In the genomic region with DNA sequence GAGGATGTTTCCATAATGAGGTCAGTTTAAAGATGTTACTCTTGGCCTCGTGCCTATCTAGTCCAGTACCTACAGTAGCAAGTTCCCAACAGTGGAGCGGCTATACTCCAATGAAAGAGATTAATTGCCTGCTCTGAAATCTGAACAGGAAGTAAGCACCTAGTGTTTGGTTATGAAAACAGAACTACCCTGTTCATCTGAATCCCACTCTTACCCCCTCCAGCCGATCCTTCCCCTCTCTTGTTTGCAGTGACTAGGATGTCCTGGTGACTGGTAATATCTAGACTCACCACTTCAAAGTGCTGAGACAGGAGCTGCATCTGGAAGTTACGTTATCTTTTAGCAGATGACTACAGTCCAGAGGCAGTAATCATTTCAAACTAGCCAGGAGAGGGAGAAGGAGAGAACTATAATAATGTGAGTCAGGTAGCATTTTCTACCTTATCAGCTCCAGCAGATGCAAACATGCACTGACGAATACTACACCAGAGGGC, we compare ENCODE assay signal across 2 cellular contexts.
TF ChIP-seq lines count a peak whose summit lies in the region.

No MANE protein-coding gene starts in this region.

TF ChIP-seq in HEK293, 187 proteins besides CTCF, POLR2A, EP300 and RAD21:
- TF ChIP-seq SP7 (tag by site-specific recombination; IDR thresholded peaks at IDR 0.05): no peak
- no peak for TF ChIP-seq SETDB1 (IDR thresholded peaks at IDR 0.05; ENCODE audit: insufficient read length, low read length)
- no peak for TF ChIP-seq GLI4 (tag by site-specific recombination; IDR thresholded peaks at IDR 0.05)
- TF ChIP-seq, protein P1, sequence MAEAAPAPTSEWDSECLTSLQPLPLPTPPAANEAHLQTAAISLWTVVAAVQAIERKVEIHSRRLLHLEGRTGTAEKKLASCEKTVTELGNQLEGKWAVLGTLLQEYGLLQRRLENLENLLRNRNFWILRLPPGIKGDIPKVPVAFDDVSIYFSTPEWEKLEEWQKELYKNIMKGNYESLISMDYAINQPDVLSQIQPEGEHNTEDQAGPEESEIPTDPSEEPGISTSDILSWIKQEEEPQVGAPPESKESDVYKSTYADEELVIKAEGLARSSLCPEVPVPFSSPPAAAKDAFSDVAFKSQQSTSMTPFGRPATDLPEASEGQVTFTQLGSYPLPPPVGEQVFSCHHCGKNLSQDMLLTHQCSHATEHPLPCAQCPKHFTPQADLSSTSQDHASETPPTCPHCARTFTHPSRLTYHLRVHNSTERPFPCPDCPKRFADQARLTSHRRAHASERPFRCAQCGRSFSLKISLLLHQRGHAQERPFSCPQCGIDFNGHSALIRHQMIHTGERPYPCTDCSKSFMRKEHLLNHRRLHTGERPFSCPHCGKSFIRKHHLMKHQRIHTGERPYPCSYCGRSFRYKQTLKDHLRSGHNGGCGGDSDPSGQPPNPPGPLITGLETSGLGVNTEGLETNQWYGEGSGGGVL (tag by site-specific recombination; IDR thresholded peaks at IDR 0.05): peak; percentile 84
- TF ChIP-seq ZNF610 (tag by site-specific recombination; IDR thresholded peaks at IDR 0.05; ENCODE audit: borderline replicate concordance): no peak; the same call in 1 of the 2 replicates
- no peak for TF ChIP-seq ZNF792 (tag by site-specific recombination; IDR thresholded peaks at IDR 0.05)
- TF ChIP-seq, protein P2, sequence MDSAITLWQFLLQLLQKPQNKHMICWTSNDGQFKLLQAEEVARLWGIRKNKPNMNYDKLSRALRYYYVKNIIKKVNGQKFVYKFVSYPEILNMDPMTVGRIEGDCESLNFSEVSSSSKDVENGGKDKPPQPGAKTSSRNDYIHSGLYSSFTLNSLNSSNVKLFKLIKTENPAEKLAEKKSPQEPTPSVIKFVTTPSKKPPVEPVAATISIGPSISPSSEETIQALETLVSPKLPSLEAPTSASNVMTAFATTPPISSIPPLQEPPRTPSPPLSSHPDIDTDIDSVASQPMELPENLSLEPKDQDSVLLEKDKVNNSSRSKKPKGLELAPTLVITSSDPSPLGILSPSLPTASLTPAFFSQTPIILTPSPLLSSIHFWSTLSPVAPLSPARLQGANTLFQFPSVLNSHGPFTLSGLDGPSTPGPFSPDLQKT (IDR thresholded peaks at IDR 0.05; ENCODE audit: borderline replicate concordance, low read depth, low read length): no peak
- no peak for TF ChIP-seq ZXDB (tag by site-specific recombination; IDR thresholded peaks at IDR 0.05)
- TF ChIP-seq ZNF19 (tag by site-specific recombination; IDR thresholded peaks at IDR 0.05; ENCODE audit: low read depth): no peak
- no peak for TF ChIP-seq ZNF202 (tag by site-specific recombination; IDR thresholded peaks at IDR 0.05; ENCODE audit: borderline replicate concordance)
- peak; percentile 78 for TF ChIP-seq OSR2 (tag by site-specific recombination; IDR thresholded peaks at IDR 0.05)
- TF ChIP-seq ZNF585B (tag by site-specific recombination; IDR thresholded peaks at IDR 0.05): no peak
- no peak for TF ChIP-seq ZNF146 (tag by site-specific recombination; IDR thresholded peaks at IDR 0.05)

TF ChIP-seq in SK-N-SH, 30 proteins besides CTCF, POLR2A, EP300 and RAD21:
- TF ChIP-seq ZBTB33 (IDR thresholded peaks at IDR 0.05; ENCODE audit: borderline replicate concordance, low read depth) (no peak), CHD2 (IDR thresholded peaks at IDR 0.05; ENCODE audit: low read length, partially characterized antibody) (peak; percentile 38), EZH2phosphoT487 (IDR thresholded peaks at IDR 0.05; ENCODE audit: borderline replicate concordance, low read depth) (no peak), ELF1 (IDR thresholded peaks at IDR 0.05) (no peak), POLR2AphosphoS5 (IDR thresholded peaks at IDR 0.05; ENCODE audit: low read depth, low read length) (no peak), RCOR1 (IDR thresholded peaks at IDR 0.05; ENCODE audit: low read length) (peak; percentile 46), JUND (IDR thresholded peaks at IDR 0.05) (no peak), YY1 (IDR thresholded peaks at IDR 0.05; ENCODE audit: low read depth) (no peak), GATA2 (CRISPR knock-in tag; IDR thresholded peaks at IDR 0.05) (peak; percentile 63)
- TF ChIP-seq, protein P3, sequence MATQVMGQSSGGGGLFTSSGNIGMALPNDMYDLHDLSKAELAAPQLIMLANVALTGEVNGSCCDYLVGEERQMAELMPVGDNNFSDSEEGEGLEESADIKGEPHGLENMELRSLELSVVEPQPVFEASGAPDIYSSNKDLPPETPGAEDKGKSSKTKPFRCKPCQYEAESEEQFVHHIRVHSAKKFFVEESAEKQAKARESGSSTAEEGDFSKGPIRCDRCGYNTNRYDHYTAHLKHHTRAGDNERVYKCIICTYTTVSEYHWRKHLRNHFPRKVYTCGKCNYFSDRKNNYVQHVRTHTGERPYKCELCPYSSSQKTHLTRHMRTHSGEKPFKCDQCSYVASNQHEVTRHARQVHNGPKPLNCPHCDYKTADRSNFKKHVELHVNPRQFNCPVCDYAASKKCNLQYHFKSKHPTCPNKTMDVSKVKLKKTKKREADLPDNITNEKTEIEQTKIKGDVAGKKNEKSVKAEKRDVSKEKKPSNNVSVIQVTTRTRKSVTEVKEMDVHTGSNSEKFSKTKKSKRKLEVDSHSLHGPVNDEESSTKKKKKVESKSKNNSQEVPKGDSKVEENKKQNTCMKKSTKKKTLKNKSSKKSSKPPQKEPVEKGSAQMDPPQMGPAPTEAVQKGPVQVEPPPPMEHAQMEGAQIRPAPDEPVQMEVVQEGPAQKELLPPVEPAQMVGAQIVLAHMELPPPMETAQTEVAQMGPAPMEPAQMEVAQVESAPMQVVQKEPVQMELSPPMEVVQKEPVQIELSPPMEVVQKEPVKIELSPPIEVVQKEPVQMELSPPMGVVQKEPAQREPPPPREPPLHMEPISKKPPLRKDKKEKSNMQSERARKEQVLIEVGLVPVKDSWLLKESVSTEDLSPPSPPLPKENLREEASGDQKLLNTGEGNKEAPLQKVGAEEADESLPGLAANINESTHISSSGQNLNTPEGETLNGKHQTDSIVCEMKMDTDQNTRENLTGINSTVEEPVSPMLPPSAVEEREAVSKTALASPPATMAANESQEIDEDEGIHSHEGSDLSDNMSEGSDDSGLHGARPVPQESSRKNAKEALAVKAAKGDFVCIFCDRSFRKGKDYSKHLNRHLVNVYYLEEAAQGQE (IDR thresholded peaks at IDR 0.05; ENCODE audit: low read depth, low read length): no peak
- TF ChIP-seq, protein P4, sequence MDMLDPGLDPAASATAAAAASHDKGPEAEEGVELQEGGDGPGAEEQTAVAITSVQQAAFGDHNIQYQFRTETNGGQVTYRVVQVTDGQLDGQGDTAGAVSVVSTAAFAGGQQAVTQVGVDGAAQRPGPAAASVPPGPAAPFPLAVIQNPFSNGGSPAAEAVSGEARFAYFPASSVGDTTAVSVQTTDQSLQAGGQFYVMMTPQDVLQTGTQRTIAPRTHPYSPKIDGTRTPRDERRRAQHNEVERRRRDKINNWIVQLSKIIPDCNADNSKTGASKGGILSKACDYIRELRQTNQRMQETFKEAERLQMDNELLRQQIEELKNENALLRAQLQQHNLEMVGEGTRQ (IDR thresholded peaks at IDR 0.05; ENCODE audit: borderline replicate concordance, low read depth, low read length): no peak
TF ChIP-seq in SK-N-SH: peak in this region for 3.
